ENCODE assay signal across 11 cellular contexts in the genomic region with DNA sequence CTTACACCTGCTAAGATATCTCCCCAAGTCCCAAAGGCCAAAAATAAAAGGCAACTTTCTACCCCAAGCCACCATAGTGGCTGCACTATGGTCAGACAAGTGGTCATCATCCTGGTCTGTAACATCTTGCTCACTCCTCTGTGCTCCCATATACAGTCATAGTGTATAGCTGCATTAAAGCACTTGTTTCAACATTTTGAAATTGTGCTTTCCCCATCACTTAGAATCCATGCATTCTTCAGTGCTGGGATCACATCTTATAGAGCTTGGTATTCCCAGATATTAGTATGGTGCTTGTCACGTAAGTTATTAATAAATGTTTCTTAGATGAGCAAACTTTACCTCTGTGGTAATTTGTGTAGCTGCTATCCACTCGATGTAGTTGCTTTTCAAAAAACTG. TPM values are rescaled to one million over a fixed set of nuclear protein-coding genes. Genes with fewer than 3 reads are reported as not detected.
DNase-seq lines count a peak whose midpoint lies in the region; ATAC-seq, FAIRE-seq and TF ChIP-seq lines count a peak whose summit lies in the region.
"Had no signal": no experiment of that assay in that cellular context is flagged by ENCODE, and none has a peak within 500 bp of the region (broad histone marks: within the 10 kb centered on the region; RNA-seq: fewer than 3 reads in every experiment).

No MANE protein-coding gene starts in this region.

- H3K4me3 Mint-ChIP-seq in natural killer cell: peak overlapping the region; percentile 59

- peak; percentile 32 for FAIRE-seq in bronchial epithelial cell (lab: Jason Lieb, UNC)

- H3K27me3 ChIP-seq in bronchial epithelial cell (ENCODE audit: control insufficient read depth, insufficient read depth, low read length): no peaks in the 10 kb centered on the region
- H3K27me3 ChIP-seq: gastroesophageal sphincter had no signal

- ATAC-seq in natural killer cell (peak in 1 of 3 donors; percentile 19), HG02798 (IDR thresholded peaks at IDR 0.05; ENCODE audit: poor library complexity, unreplicated experiment) (no peak)
- ATAC-seq: gastroesophageal sphincter, Right ventricle myocardium inferior had no signal

- peaks cover 10% of the 10 kb centered on the region for H3K36me3 Mint-ChIP-seq in natural killer cell

- H3K27me3 Mint-ChIP-seq in natural killer cell (ENCODE audit: low read depth in 2 of 2): no peaks in the 10 kb centered on the region

- H3K27ac Mint-ChIP-seq in natural killer cell: peak overlapping the region; percentile 33 to 80

- no peaks in the 10 kb centered on the region for H3K36me3 ChIP-seq in bronchial epithelial cell (ENCODE audit: control insufficient read depth, insufficient read depth, low read length)
- H3K36me3 ChIP-seq: gastroesophageal sphincter had no signal

- DNase-seq in Daoy (ENCODE audit: low read depth) (peak; percentile 37), NCI-H226 (peak; percentile 92), bronchial epithelial cell (ENCODE audit: low read depth) (peak; percentile 56), natural killer cell (no peak), DMS 273 (lab: John Stamatoyannopoulos, UW; ENCODE audit: unreplicated experiment) (no peak), NCI-H2227 (lab: John Stamatoyannopoulos, UW; ENCODE audit: unreplicated experiment) (no peak), retina (no peak)
- DNase-seq: stimulated activated naive CD4-positive, alpha-beta T cell treated with Interleukin-2 at 50 U/mL for 16 hours had no signal

- H3K4me1 Mint-ChIP-seq in natural killer cell: peaks cover 28 to 30% of the 10 kb centered on the region in 2 donors

- no peak for TF ChIP-seq CTCF in bronchial epithelial cell (IDR thresholded peaks at IDR 0.05; ENCODE audit: insufficient read depth, low read length, severe bottlenecking)
- no peak for TF ChIP-seq CTCF in natural killer cell (IDR thresholded peaks at IDR 0.05)

- intact Hi-C loops in natural killer cell (cut with micrococcal nuclease): no loop called here

- H3K9me3 Mint-ChIP-seq in natural killer cell: peaks cover 3 to 6% of the 10 kb centered on the region in 2 donors

- no peak overlapping the region for H3K4me3 ChIP-seq in bronchial epithelial cell (ENCODE audit: low read depth, low read length)
- H3K4me3 ChIP-seq: gastroesophageal sphincter had no signal

RNA-seq across cellular contexts. Expression of gene CDC42EP3, which starts 40.4 kb away (rescaled TPM):
- total RNA-seq in Daoy (2014; rRNA removed; shearing (Covaris generic)): 47.8 and 50.5 TPM in 2 replicates
- total RNA-seq in bronchial epithelial cell (8.7 and 10.5 TPM in 2 replicates), natural killer cell (100 to 1,000 TPM in 1 of 3 donors, 10 to 100 TPM in 2; 73.9 to 105 (median 84.6) TPM)

Comparison
In these comparisons a context has a peak if more than half of its experiments do, and no peak if none do; other contexts are left out.
1. DNase-seq: peak in Daoy (single experiment), NCI-H226 (single experiment) and bronchial epithelial cell (single experiment); none in natural killer cell (single experiment), DMS 273 (single experiment), NCI-H2227 (single experiment) and retina (single experiment).